In the genomic region with DNA sequence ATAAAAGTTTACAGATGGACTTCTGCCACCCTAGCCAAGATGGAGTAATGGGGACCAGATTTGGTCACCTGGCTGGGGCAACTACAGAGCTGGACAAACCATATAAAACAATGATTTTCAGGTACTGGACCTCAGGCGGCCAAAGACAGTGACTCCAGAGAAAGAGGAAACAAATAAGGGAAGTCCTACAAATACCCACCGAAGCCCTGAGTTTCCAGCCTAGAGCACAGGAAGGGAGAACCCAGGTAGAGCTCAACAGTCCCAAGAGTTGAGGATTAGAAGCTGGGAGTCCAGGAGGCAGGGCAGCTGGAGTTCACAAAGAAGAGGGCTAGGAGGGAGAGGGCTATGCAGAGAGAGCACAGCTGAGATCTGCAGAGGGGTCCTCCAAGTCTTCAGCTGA, we compare ENCODE assay signal across 17 cellular contexts.
"Had no signal": no experiment of that assay in that cellular context is flagged by ENCODE, and none has a peak within 500 bp of the region (broad histone marks: within the 10 kb centered on the region; RNA-seq: fewer than 3 reads in every experiment).

No MANE protein-coding gene starts in this region.

- H3K4me3 ChIP-seq: ascending aorta, breast epithelium, heart left ventricle, lung, pancreas had no signal

- H3K9me3 ChIP-seq: ascending aorta, breast epithelium, heart left ventricle, pancreas had no signal

- ATAC-seq: activated CD8-positive, alpha-beta memory T cell treated with anti-CD3 and anti-CD28 coated beads, Interleukin-2, amount 10 ng/mL, durations not matched to agents 7 days and 5 days; effector memory CD8-positive, alpha-beta T cell; heart left ventricle; left colon; pancreas had no signal

- H3K36me3 ChIP-seq: ascending aorta, breast epithelium, heart left ventricle, pancreas, WERI-Rb-1 had no signal

- H3K36me3 Mint-ChIP-seq: activated CD8-positive, alpha-beta memory T cell treated with anti-CD3 and anti-CD28 coated beads, Interleukin-2, amount 10 ng/mL, durations not matched to agents 7 days and 5 days had no signal

- H3K27ac Mint-ChIP-seq: activated CD8-positive, alpha-beta memory T cell treated with anti-CD3 and anti-CD28 coated beads, Interleukin-2, amount 10 ng/mL, durations not matched to agents 7 days and 5 days; activated naive CD4-positive, alpha-beta T cell treated with anti-CD3 and anti-CD28 coated beads for 36 hours; activated T-helper 2 cell treated with anti-CD3 and anti-CD28 coated beads, Interferon-gamma antibody, Interleukin-2, Interleukin-4, amounts not matched to agents 10 μg/mL and 5 μg/mL and 100 μg/mL, durations not matched to agents 14 hours and 24 hours and 36 hours; dendritic cell treated with granulocyte-macrophage colony-stimulating factor and Interleukin-4, amounts not matched to agents 40 ng/mL and 50 ng/mL, for 4 days; effector memory CD8-positive, alpha-beta T cell had no signal

- DNase-seq: activated CD4-positive, alpha-beta T cell treated with anti-CD3 and anti-CD28 coated beads, Interleukin-2, amount 50 U/mL, for 48 hours; activated CD8-positive, alpha-beta memory T cell treated with anti-CD3 and anti-CD28 coated beads, Interleukin-2, amount 10 ng/mL, durations not matched to agents 7 days and 5 days; activated naive CD4-positive, alpha-beta T cell treated with anti-CD3 and anti-CD28 coated beads for 36 hours; activated T-cell treated with anti-CD3 and anti-CD28 coated beads, Interleukin-2, amount 50 U/mL, for 1 hour; effector memory CD8-positive, alpha-beta T cell; heart left ventricle; left colon; midbrain; pancreas; stimulated activated CD4-positive, alpha-beta T cell treated with anti-CD3 and anti-CD28 coated beads, Interleukin-12 subunit alpha, Interleukin-12 subunit beta, amount 100 ng/mL, for 4 hours; stimulated activated CD4-positive, alpha-beta T cell treated with anti-CD3 and anti-CD28 coated beads, Interleukin-2, amount 100 ng/mL, for 24 hours; WERI-Rb-1 had no signal

- H3K9me3 Mint-ChIP-seq: activated naive CD4-positive, alpha-beta T cell treated with anti-CD3 and anti-CD28 coated beads for 36 hours; activated T-helper 2 cell treated with anti-CD3 and anti-CD28 coated beads, Interferon-gamma antibody, Interleukin-2, Interleukin-4, amounts not matched to agents 10 μg/mL and 5 μg/mL and 100 μg/mL, durations not matched to agents 14 hours and 24 hours and 36 hours; dendritic cell treated with granulocyte-macrophage colony-stimulating factor and Interleukin-4, amounts not matched to agents 40 ng/mL and 50 ng/mL, for 4 days; effector memory CD8-positive, alpha-beta T cell had no signal

- H3K4me1 ChIP-seq: ascending aorta, breast epithelium, heart left ventricle had no signal

- H3K27ac ChIP-seq: ascending aorta, breast epithelium, heart left ventricle, pancreas, WERI-Rb-1 had no signal

- H3K27me3 ChIP-seq: ascending aorta, breast epithelium, heart left ventricle, pancreas had no signal
